17 cellular contexts compared by ENCODE assay signal in the genomic region with DNA sequence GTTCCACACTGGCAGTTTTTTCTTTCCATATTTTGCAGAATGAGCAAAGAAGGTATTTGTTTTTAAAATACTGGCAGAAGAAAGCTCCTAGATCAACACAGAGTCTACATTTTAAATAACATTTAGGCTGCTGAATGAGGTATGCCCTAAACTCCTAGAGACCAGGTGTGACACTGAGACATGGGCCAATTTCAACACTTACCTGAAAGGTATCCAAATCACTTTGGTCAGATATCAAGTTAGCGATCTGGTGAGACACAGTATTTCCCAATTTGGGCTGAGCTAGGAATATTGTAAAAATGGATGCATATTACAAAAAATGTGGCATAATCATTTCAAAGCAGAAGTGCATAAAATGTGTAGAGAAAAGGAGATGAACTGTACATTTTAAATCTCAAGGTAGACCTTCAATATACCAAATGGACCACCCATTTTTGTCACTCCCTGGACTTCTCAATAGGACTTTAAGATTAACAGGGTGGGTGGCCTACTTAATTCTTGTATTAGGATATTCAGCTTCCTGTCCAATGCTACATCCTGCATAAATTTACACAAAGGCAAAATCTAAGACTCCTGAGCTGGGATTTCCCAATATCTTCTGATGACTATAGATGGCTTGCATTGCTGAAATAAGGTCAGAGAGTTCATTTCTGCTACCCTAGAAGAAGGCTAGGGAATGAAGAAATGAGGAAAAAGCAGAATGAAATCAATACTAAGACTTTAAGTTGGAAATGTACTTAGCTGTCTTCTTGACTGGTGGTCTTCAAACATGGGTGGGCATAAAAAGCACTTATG.
DNase-seq lines count a peak whose midpoint lies in the region; ATAC-seq, FAIRE-seq and TF ChIP-seq lines count a peak whose summit lies in the region.
"Had no signal": no experiment of that assay in that cellular context is flagged by ENCODE, and none has a peak within 500 bp of the region (broad histone marks: within the 10 kb centered on the region; RNA-seq: fewer than 3 reads in every experiment).

No MANE protein-coding gene starts in this region.

- H3K4me1 Mint-ChIP-seq in natural killer cell (peaks cover 49 to 71% of the 10 kb centered on the region in 2 donors), activated B cell treated with CpG ODN at 0.5 μM for 24 hours (peaks cover 91% of the 10 kb centered on the region)
- peaks cover 42 to 45% of the 10 kb centered on the region in 2 donors for H3K4me1 Mint-ChIP-seq in natural killer cell treated with Interleukin-12 subunit alpha and Interleukin-12 subunit beta and Interleukin-15 and Interleukin-18, amount 100 ng/mL, for 72 hours (ENCODE audit: low read depth in 2 of 2)

- no peak overlapping the region for H3K4me3 Mint-ChIP-seq in natural killer cell
- H3K4me3 Mint-ChIP-seq in natural killer cell treated with Interleukin-12 subunit alpha and Interleukin-12 subunit beta and Interleukin-15 and Interleukin-18, amount 100 ng/mL, for 72 hours, result no peak overlapping the region
- H3K4me3 Mint-ChIP-seq in activated B cell treated with CpG ODN at 0.5 μM for 24 hours, result no peak overlapping the region

- H4K20me1 ChIP-seq in smooth muscle cell (ENCODE audit: low read depth), result peaks cover 10% of the 10 kb centered on the region

- no peak overlapping the region for H3K9ac ChIP-seq in smooth muscle cell (ENCODE audit: low read depth)

- no peak overlapping the region for H3K4me3 ChIP-seq in smooth muscle cell
- H3K4me3 ChIP-seq: thoracic aorta had no signal

- no peak for ATAC-seq in natural killer cell
- no peak for ATAC-seq in natural killer cell treated with Interleukin-12 subunit alpha and Interleukin-12 subunit beta and Interleukin-15 and Interleukin-18, amount 100 ng/mL, for 72 hours
- ATAC-seq in activated B cell treated with CpG ODN at 0.5 μM for 24 hours (ENCODE audit: low read depth), result no peak
- ATAC-seq in GM21576 (IDR thresholded peaks at IDR 0.05; ENCODE audit: unreplicated experiment), result no peak

- H3K27ac ChIP-seq in smooth muscle cell (ENCODE audit: low read depth), result no peak overlapping the region

- H3K9me3 ChIP-seq in smooth muscle cell (replicated peaks; ENCODE audit: low read depth), result no peaks in the 10 kb centered on the region
- H3K9me3 ChIP-seq: thoracic aorta had no signal

- H2AFZ ChIP-seq in smooth muscle cell (ENCODE audit: low read depth), result no peak overlapping the region

- DNase-seq in natural killer cell (no peak), activated B cell treated with CpG ODN at 0.5 μM for 24 hours (no peak), fibroblast of peridontal ligament (ENCODE audit: extremely low read depth) (peak; percentile 54), urothelium cell line (ENCODE audit: low spot score) (no peak), smooth muscle cell (lab: John Stamatoyannopoulos, UW; ENCODE audit: unreplicated experiment) (no peak), amygdala (lab: John Stamatoyannopoulos, UW) (no peak)
- no peak for DNase-seq in natural killer cell treated with Interleukin-12 subunit alpha and Interleukin-12 subunit beta and Interleukin-15 and Interleukin-18, amount 100 ng/mL, for 72 hours (ENCODE audit: low spot score)
- DNase-seq: caudate nucleus; COR-L47; glutamatergic neuron; KG1; NCI-H1930; NCI-H446; NK-92 treated with Interleukin-12 subunit alpha and Interleukin-12 subunit beta, amount 100 ng/mL, for 24 hours; retina had no signal

- no peak overlapping the region for H3K4me2 ChIP-seq in smooth muscle cell

- no peaks in the 10 kb centered on the region for H3K27me3 ChIP-seq in smooth muscle cell (ENCODE audit: low read depth)

- POLR2A ChIA-PET in activated B cell treated with CpG ODN at 0.5 μM for 24 hours (lab: Charles Lee), result interaction anchor here (1.0 to 34.8 kb wide), 6 partner anchors 11 to 35 kb away, joined by 3 to 785 read pairs (median 9); no protein-coding TSS in a partner anchor

- 100% methylated on average over 1 of the region's 1 CpG for WGBS in smooth muscle cell (ENCODE audit: low lambda C conversion rate)

- H3K36me3 ChIP-seq in smooth muscle cell (ENCODE audit: low read depth), result no peaks in the 10 kb centered on the region
- H3K36me3 ChIP-seq: thoracic aorta had no signal

- FAIRE-seq in urothelium cell line (lab: Jason Lieb, UNC), result peak; percentile 27

- H3K9me3 Mint-ChIP-seq in natural killer cell, result no peaks in the 10 kb centered on the region
- no peaks in the 10 kb centered on the region for H3K9me3 Mint-ChIP-seq in natural killer cell treated with Interleukin-12 subunit alpha and Interleukin-12 subunit beta and Interleukin-15 and Interleukin-18, amount 100 ng/mL, for 72 hours
- no peaks in the 10 kb centered on the region for H3K9me3 Mint-ChIP-seq in activated B cell treated with CpG ODN at 0.5 μM for 24 hours

- no peaks in the 10 kb centered on the region for H3F3A ChIP-seq in smooth muscle cell (ENCODE audit: low read depth)

- H3K27me3 Mint-ChIP-seq in natural killer cell (ENCODE audit: low read depth in 2 of 2), result no peaks in the 10 kb centered on the region
- no peaks in the 10 kb centered on the region for H3K27me3 Mint-ChIP-seq in natural killer cell treated with Interleukin-12 subunit alpha and Interleukin-12 subunit beta and Interleukin-15 and Interleukin-18, amount 100 ng/mL, for 72 hours
- H3K27me3 Mint-ChIP-seq in activated B cell treated with CpG ODN at 0.5 μM for 24 hours, result no peaks in the 10 kb centered on the region

- peaks cover 9% of the 10 kb centered on the region for H3K79me2 ChIP-seq in smooth muscle cell (ENCODE audit: low read depth)

- H3K4me1 ChIP-seq in smooth muscle cell (ENCODE audit: low read depth), result peaks cover 6% of the 10 kb centered on the region

- intact Hi-C loops in natural killer cell (cut with micrococcal nuclease) (no loop called here), activated B cell treated with CpG ODN at 0.5 μM for 24 hours (cut with micrococcal nuclease) (no loop called here)

- no peak for TF ChIP-seq CTCF in natural killer cell (IDR thresholded peaks at IDR 0.05)
- no peak for TF ChIP-seq CTCF in activated B cell treated with CpG ODN at 0.5 μM for 24 hours (IDR thresholded peaks at IDR 0.05)
- TF ChIP-seq CTCF in smooth muscle cell (IDR thresholded peaks at IDR 0.05; ENCODE audit: borderline replicate concordance, insufficient read depth, poor library complexity, severe bottlenecking), result no peak

- peak overlapping the region; percentile 34 to 44 for H3K27ac Mint-ChIP-seq in natural killer cell
- peak overlapping the region in 1 of 2 donors; percentile 49 for H3K27ac Mint-ChIP-seq in natural killer cell treated with Interleukin-12 subunit alpha and Interleukin-12 subunit beta and Interleukin-15 and Interleukin-18, amount 100 ng/mL, for 72 hours
- H3K27ac Mint-ChIP-seq in activated B cell treated with CpG ODN at 0.5 μM for 24 hours, result peak overlapping the region; percentile 78

- CTCF ChIA-PET in activated B cell treated with CpG ODN at 0.5 μM for 24 hours (lab: Charles Lee), result no interaction called here

- H3K36me3 Mint-ChIP-seq in natural killer cell (peaks cover 6% of the 10 kb centered on the region), activated B cell treated with CpG ODN at 0.5 μM for 24 hours (ENCODE audit: low read depth) (peaks cover 66% of the 10 kb centered on the region)
- H3K36me3 Mint-ChIP-seq in natural killer cell treated with Interleukin-12 subunit alpha and Interleukin-12 subunit beta and Interleukin-15 and Interleukin-18, amount 100 ng/mL, for 72 hours, result no peaks in the 10 kb centered on the region
